15 cellular contexts compared by ENCODE assay signal in genomic region chr22:48825802-48826520, GRCh38.
A peak's percentile ranks its signal among the peaks of the same experiment; 100 is the strongest.
DNase-seq lines count a peak whose midpoint lies in the region; ATAC-seq and TF ChIP-seq lines count a peak whose summit lies in the region.
"Had no signal": no experiment of that assay in that cellular context is flagged by ENCODE, and none has a peak within 500 bp of the region (broad histone marks: within the 10 kb centered on the region; RNA-seq: fewer than 3 reads in every experiment).

No MANE protein-coding gene starts in this region.

- H2BK15ac ChIP-seq in neuronal stem cell (ENCODE audit: low read length), result peak overlapping the region; percentile 20

- no peaks in the 10 kb centered on the region for H3K9me3 ChIP-seq in neuronal stem cell (replicated peaks in 1 of 2; ENCODE audit: control insufficient read depth in 2 of 2, insufficient read depth in 1 of 2, low read depth in 1 of 2, low read length in 2 of 2)
- H3K9me3 ChIP-seq in WERI-Rb-1 (ENCODE audit: severe bottlenecking), result no peaks in the 10 kb centered on the region
- H3K9me3 ChIP-seq: A549, BE2C had no signal

- no peaks in the 10 kb centered on the region for H3K36me3 ChIP-seq in neuronal stem cell (replicated peaks in 1 of 2; ENCODE audit: control insufficient read depth in 2 of 2, insufficient read depth in 2 of 2, low read length in 2 of 2)
- no peaks in the 10 kb centered on the region for H3K36me3 ChIP-seq in WERI-Rb-1
- H3K36me3 ChIP-seq: BE2C had no signal

- peak overlapping the region; percentile 71 for H3K18ac ChIP-seq in neuronal stem cell (ENCODE audit: low read length)

- no peaks in the 10 kb centered on the region for H3K4me1 Mint-ChIP-seq in activated CD4-positive, alpha-beta T cell treated with anti-CD3 and anti-CD28 coated beads for 36 hours

- ATAC-seq in left ventricle myocardium superior (no peak), Right ventricle myocardium superior (ENCODE audit: poor library complexity) (no peak)
- no peak for ATAC-seq in activated CD4-positive, alpha-beta T cell treated with anti-CD3 and anti-CD28 coated beads for 36 hours
- ATAC-seq: A549 had no signal

- POLR2A ChIA-PET in activated CD4-positive, alpha-beta T cell treated with anti-CD3 and anti-CD28 coated beads for 36 hours (lab: Charles Lee), result no interaction called here

- H3K27ac Mint-ChIP-seq in activated CD4-positive, alpha-beta T cell treated with anti-CD3 and anti-CD28 coated beads for 36 hours, result no peak overlapping the region

- H3K9ac ChIP-seq in neuronal stem cell (ENCODE audit: low read depth, low read length, poor library complexity), result peak overlapping the region; percentile 10

- H2BK120ac ChIP-seq in neuronal stem cell (ENCODE audit: low read depth, low read length), result peak overlapping the region; percentile 16

- no peak overlapping the region for H3K4me3 Mint-ChIP-seq in activated CD4-positive, alpha-beta T cell treated with anti-CD3 and anti-CD28 coated beads for 36 hours

- H3K9me3 Mint-ChIP-seq in activated CD4-positive, alpha-beta T cell treated with anti-CD3 and anti-CD28 coated beads for 36 hours (ENCODE audit: low read depth), result peaks cover 8% of the 10 kb centered on the region

- H3K4me1 ChIP-seq in neuronal stem cell (ENCODE audit: control insufficient read depth in 2 of 2, insufficient read depth in 1 of 2, low read depth in 1 of 2, low read length in 2 of 2), result peaks cover 0 to 12% of the 10 kb centered on the region in 2 donors
- H3K4me1 ChIP-seq: A549, BE2C had no signal

- WGBS in neuronal stem cell (ENCODE audit: extremely low coverage in 2 of 2, insufficient read length in 2 of 2, insufficient replicate concordance in 1 of 2), 2 donors, result no CpG with 5 or more reads among the region's 25 CpGs

- H4K91ac ChIP-seq in neuronal stem cell (ENCODE audit: low read depth, low read length, poor library complexity), result no peak overlapping the region

- intact Hi-C loops in left ventricle myocardium superior (cut with micrococcal nuclease), result no loop called here
- intact Hi-C loops in Right ventricle myocardium superior (cut with DNase I), result no loop called here
- intact Hi-C loops in activated CD4-positive, alpha-beta T cell treated with anti-CD3 and anti-CD28 coated beads for 36 hours (cut with DNase I, micrococcal nuclease), result no loop called here

- no peak overlapping the region for H4K8ac ChIP-seq in neuronal stem cell (ENCODE audit: low read depth, low read length)

- peak overlapping the region; percentile 41 for H3K14ac ChIP-seq in neuronal stem cell (ENCODE audit: low read length)

- H3K4me3 ChIP-seq in coronary artery, result no peak overlapping the region
- H3K4me3 ChIP-seq in neuronal stem cell (ENCODE audit: low read length in 2 of 2), result no peak overlapping the region
- H3K4me3 ChIP-seq in WERI-Rb-1 (ENCODE audit: low read depth, low read length), result no peak overlapping the region
- H3K4me3 ChIP-seq: A549 had no signal

- CTCF ChIA-PET in activated CD4-positive, alpha-beta T cell treated with anti-CD3 and anti-CD28 coated beads for 36 hours (lab: Charles Lee), result no interaction called here

- DNase-seq in left ventricle myocardium superior (peak; percentile 12), Right ventricle myocardium superior (no peak), coronary artery (ENCODE audit: low spot score) (peak; percentile 36), neuronal stem cell (ENCODE audit: low spot score) (no peak), WERI-Rb-1 (no peak), middle frontal gyrus (ENCODE audit: extremely low spot score, low spot score) (no peak)
- no peak for DNase-seq in activated CD4-positive, alpha-beta T cell treated with anti-CD3 and anti-CD28 coated beads for 36 hours
- DNase-seq: BE2C, EL, GF-D8, GOT3, KG1, NCI-H1436 treated with DMSO at 0.1 percent for 48 hours, NCI-H1930 had no signal

- no peak overlapping the region for H2AFZ ChIP-seq in neuronal stem cell (ENCODE audit: low read length)

- H3K79me1 ChIP-seq in neuronal stem cell (ENCODE audit: low read depth, low read length), result no peaks in the 10 kb centered on the region

- H3K27me3 ChIP-seq in neuronal stem cell (ENCODE audit: control insufficient read depth in 3 of 3, insufficient read depth in 3 of 3, low read depth in 1 of 3, low read length in 3 of 3), result no peaks in the 10 kb centered on the region
- no peaks in the 10 kb centered on the region for H3K27me3 ChIP-seq in WERI-Rb-1 (ENCODE audit: insufficient read depth, low read depth, severe bottlenecking)
- H3K27me3 ChIP-seq: BE2C had no signal

- peak overlapping the region; percentile 68 for H2BK12ac ChIP-seq in neuronal stem cell (ENCODE audit: low read length)

- no peak overlapping the region for H3K4ac ChIP-seq in neuronal stem cell (ENCODE audit: low read length)

- H2AK5ac ChIP-seq in neuronal stem cell (ENCODE audit: low read depth, low read length), result peak overlapping the region; percentile 60

- H3K4me2 ChIP-seq in neuronal stem cell (ENCODE audit: insufficient read depth, low read length, poor library complexity, severe bottlenecking), result no peak overlapping the region
- H3K4me2 ChIP-seq: A549 had no signal

- no peaks in the 10 kb centered on the region for H3K36me3 Mint-ChIP-seq in activated CD4-positive, alpha-beta T cell treated with anti-CD3 and anti-CD28 coated beads for 36 hours (ENCODE audit: low read depth)

- no peak overlapping the region for H3K23ac ChIP-seq in neuronal stem cell (ENCODE audit: low read depth, low read length, poor library complexity)

- peaks cover 4% of the 10 kb centered on the region for H3K27me3 Mint-ChIP-seq in activated CD4-positive, alpha-beta T cell treated with anti-CD3 and anti-CD28 coated beads for 36 hours

- no peak overlapping the region for H3K27ac ChIP-seq in coronary artery
- no peak overlapping the region for H3K27ac ChIP-seq in neuronal stem cell (replicated peaks; ENCODE audit: low read length)
- no peak overlapping the region for H3K27ac ChIP-seq in WERI-Rb-1
- H3K27ac ChIP-seq: A549 had no signal

- TF ChIP-seq CTCF in coronary artery (IDR thresholded peaks at IDR 0.05) (no peak), WERI-Rb-1 (IDR thresholded peaks at IDR 0.05; ENCODE audit: low read depth, low read length) (no peak)

- H2BK5ac ChIP-seq in neuronal stem cell (ENCODE audit: low read length), result no peak overlapping the region

Comparison
In these comparisons a context has a peak if more than half of its experiments do, and no peak if none do; other contexts are left out.
1. DNase-seq: peak in left ventricle myocardium superior (single experiment) and coronary artery (single experiment); none in Right ventricle myocardium superior (single experiment), neuronal stem cell (single experiment), WERI-Rb-1 (single experiment), activated CD4-positive, alpha-beta T cell treated with anti-CD3 and anti-CD28 coated beads for 36 hours (single experiment) and middle frontal gyrus (single experiment).